Comparison of ENCODE assay signal across 8 cellular contexts in genomic region chr22:18163843-18164242, GRCh38.
DNase-seq lines count a peak whose midpoint lies in the region; ATAC-seq and TF ChIP-seq lines count a peak whose summit lies in the region.
"Not testable (repeated sequence)": the region's sequence is repeated elsewhere in the genome, so short reads cannot be mapped to it uniquely, and the experiment has no call there.

No MANE protein-coding gene starts in this region.

- POLR2A ChIA-PET in GM10248 (lab: Yijun Ruan, JAX): not testable (repeated sequence)

- peaks cover 12% of the 10 kb centered on the region for H3K36me3 Mint-ChIP-seq in stimulated activated memory B cell treated with anti-CD40 and anti-IgM and Interleukin-4, amounts not matched to agents 10 μg/mL and 1 μg/mL and 100 μg/mL, for 72 hours

- CTCF ChIA-PET in GM10248 (lab: Yijun Ruan, JAX): not testable (repeated sequence)

- peak; percentile 90 for ATAC-seq in GM18868 (IDR thresholded peaks at IDR 0.05; ENCODE audit: unreplicated experiment)
- ATAC-seq in GM21423 (IDR thresholded peaks at IDR 0.05; ENCODE audit: unreplicated experiment): peak; percentile 76
- ATAC-seq in HG02938 (IDR thresholded peaks at IDR 0.05; ENCODE audit: unreplicated experiment): peak; percentile 83
- peak; percentile 81 for ATAC-seq in stimulated activated memory B cell treated with anti-CD40 and anti-IgM and Interleukin-4, amounts not matched to agents 10 μg/mL and 1 μg/mL and 100 μg/mL, for 72 hours

- not testable (repeated sequence) for H3K27me3 Mint-ChIP-seq in stimulated activated memory B cell treated with anti-CD40 and anti-IgM and Interleukin-4, amounts not matched to agents 10 μg/mL and 1 μg/mL and 100 μg/mL, for 72 hours

- not testable (repeated sequence) for TF ChIP-seq CTCF in GM10248 (IDR thresholded peaks at IDR 0.05; ENCODE audit: control extremely low read depth, extremely low read depth, low read depth, missing control alignments)

- DNase-seq in GM10248 (ENCODE audit: extremely low spot score) (peak; percentile 67), NAMALWA (ENCODE audit: low spot score) (peak; percentile 66), SHP77 (lab: John Stamatoyannopoulos, UW) (peak; percentile 34 to 36), ecto neural progenitor cell (ENCODE audit: low spot score) (peak; percentile 43)

- H3K27ac Mint-ChIP-seq in stimulated activated memory B cell treated with anti-CD40 and anti-IgM and Interleukin-4, amounts not matched to agents 10 μg/mL and 1 μg/mL and 100 μg/mL, for 72 hours: not testable (repeated sequence)

- H3K4me3 Mint-ChIP-seq in stimulated activated memory B cell treated with anti-CD40 and anti-IgM and Interleukin-4, amounts not matched to agents 10 μg/mL and 1 μg/mL and 100 μg/mL, for 72 hours: not testable (repeated sequence)

- not testable (repeated sequence) for H3K9me3 Mint-ChIP-seq in stimulated activated memory B cell treated with anti-CD40 and anti-IgM and Interleukin-4, amounts not matched to agents 10 μg/mL and 1 μg/mL and 100 μg/mL, for 72 hours

- not testable (repeated sequence) for H3K4me1 Mint-ChIP-seq in stimulated activated memory B cell treated with anti-CD40 and anti-IgM and Interleukin-4, amounts not matched to agents 10 μg/mL and 1 μg/mL and 100 μg/mL, for 72 hours

Comparison
In these comparisons a context has a peak if more than half of its experiments do, and no peak if none do; other contexts are left out.
1. Peak in every context shown above with its lines: DNase-seq and ATAC-seq.